ENCODE assay signal across 26 cellular contexts in genomic region chr17:40031706-40032105, GRCh38. TPM values are rescaled to one million over a fixed set of nuclear protein-coding genes. Genes with fewer than 3 reads are reported as not detected.
A peak's percentile ranks its signal among the peaks of the same experiment; 100 is the strongest.
DNase-seq lines count a peak whose midpoint lies in the region; ATAC-seq, FAIRE-seq and TF ChIP-seq lines count a peak whose summit lies in the region.
"Had no signal": no experiment of that assay in that cellular context is flagged by ENCODE, and none has a peak within 500 bp of the region (broad histone marks: within the 10 kb centered on the region; RNA-seq: fewer than 3 reads in every experiment).

No MANE protein-coding gene starts in this region.

- H3K27ac ChIP-seq in BLaER1 treated with 17β-estradiol and CSF1 and Interleukin-3, amounts not matched to agents 10 nM and 100 nM = no peak overlapping the region
- peak overlapping the region; percentile 70 to 77 (median 75) for H3K27ac ChIP-seq in esophagus muscularis mucosa (replicated peaks in 1 of 4)
- peak overlapping the region; percentile 87 for H3K27ac ChIP-seq in psoas muscle
- H3K27ac ChIP-seq: esophagus squamous epithelium, thoracic aorta had no signal

- peaks cover 5 to 23% (median 11%) of the 10 kb centered on the region in 10 experiments; a peak in 18 of 20 replicates for H3K4me1 ChIP-seq in BLaER1 treated with 17β-estradiol and CSF1 and Interleukin-3, amounts not matched to agents 10 nM and 100 nM
- peaks cover 20 to 60% (median 48%) of the 10 kb centered on the region in 4 donors for H3K4me1 ChIP-seq in esophagus muscularis mucosa
- peaks cover 29% of the 10 kb centered on the region for H3K4me1 ChIP-seq in psoas muscle
- H3K4me1 ChIP-seq: HAP-1 had no signal

- peak overlapping the region in 7 of 11 experiments; percentile 27 to 51 (median 30); a peak in 8 of 22 replicates for H3K9ac ChIP-seq in BLaER1 treated with 17β-estradiol and CSF1 and Interleukin-3, amounts not matched to agents 10 nM and 100 nM

- peak; percentile 71 for FAIRE-seq in HTR-8/SVneo (lab: Jason Lieb, UNC)
- FAIRE-seq: frontal cortex, kidney had no signal

- no peak overlapping the region for H3K27ac Mint-ChIP-seq in T-helper 2 cell treated with Interferon-gamma antibody and Interleukin-4, amounts not matched to agents 5 μg/mL and 100 μg/mL, for 36 hours
- H3K27ac Mint-ChIP-seq: activated B cell treated with CpG ODN at 0.5 μM for 24 hours; activated T-helper 2 cell treated with anti-CD3 and anti-CD28 coated beads, Interferon-gamma antibody, Interleukin-2, Interleukin-4, amounts not matched to agents 10 μg/mL and 5 μg/mL and 100 μg/mL, durations not matched to agents 14 hours and 24 hours and 36 hours; CD4-positive, alpha-beta T cell had no signal

- TF ChIP-seq EP300 in esophagus muscularis mucosa (IDR thresholded peaks at IDR 0.05) = no peak

- no peaks in the 10 kb centered on the region for H3K27me3 Mint-ChIP-seq in T-helper 2 cell treated with Interferon-gamma antibody and Interleukin-4, amounts not matched to agents 5 μg/mL and 100 μg/mL, for 36 hours (ENCODE audit: low read depth)
- H3K27me3 Mint-ChIP-seq: activated B cell treated with CpG ODN at 0.5 μM for 24 hours; CD4-positive, alpha-beta T cell had no signal

- no peak overlapping the region for H3K4me3 Mint-ChIP-seq in T-helper 2 cell treated with Interferon-gamma antibody and Interleukin-4, amounts not matched to agents 5 μg/mL and 100 μg/mL, for 36 hours
- H3K4me3 Mint-ChIP-seq: activated B cell treated with CpG ODN at 0.5 μM for 24 hours; CD4-positive, alpha-beta T cell had no signal

- H3K9me3 ChIP-seq in BLaER1 treated with 17β-estradiol and CSF1 and Interleukin-3, amounts not matched to agents 10 nM and 100 nM (replicated peaks in 1 of 11) = no peaks in the 10 kb centered on the region
- H3K9me3 ChIP-seq in esophagus muscularis mucosa = no peaks in the 10 kb centered on the region
- no peaks in the 10 kb centered on the region for H3K9me3 ChIP-seq in psoas muscle
- H3K9me3 ChIP-seq: esophagus squamous epithelium, HAP-1, thoracic aorta had no signal

- H3K36me3 ChIP-seq in BLaER1 treated with 17β-estradiol and CSF1 and Interleukin-3, amounts not matched to agents 10 nM and 100 nM = peaks cover 92 to 99% (median 97%) of the 10 kb centered on the region in 11 experiments
- peaks cover 44 to 94% (median 82%) of the 10 kb centered on the region in 4 donors for H3K36me3 ChIP-seq in esophagus muscularis mucosa
- peaks cover 7 to 89% of the 10 kb centered on the region in 2 donors for H3K36me3 ChIP-seq in psoas muscle (ENCODE audit: insufficient read depth in 1 of 2, low read depth in 1 of 2)

- no peaks in the 10 kb centered on the region for H3K9me3 Mint-ChIP-seq in T-helper 2 cell treated with Interferon-gamma antibody and Interleukin-4, amounts not matched to agents 5 μg/mL and 100 μg/mL, for 36 hours
- H3K9me3 Mint-ChIP-seq: activated B cell treated with CpG ODN at 0.5 μM for 24 hours; activated T-helper 2 cell treated with anti-CD3 and anti-CD28 coated beads, Interferon-gamma antibody, Interleukin-2, Interleukin-4, amounts not matched to agents 10 μg/mL and 5 μg/mL and 100 μg/mL, durations not matched to agents 14 hours and 24 hours and 36 hours; CD4-positive, alpha-beta T cell had no signal

- DNase-seq in HTR-8/SVneo (ENCODE audit: insufficient read length, low spot score) (no peak), esophagus muscularis mucosa (ENCODE audit: extremely low spot score) (no peak), psoas muscle (no peak), islet precursor cell (no peak)
- no peak for DNase-seq in T-helper 2 cell treated with Interferon-gamma antibody and Interleukin-4, amounts not matched to agents 5 μg/mL and 100 μg/mL, for 36 hours (ENCODE audit: low spot score)
- DNase-seq: activated B cell treated with CpG ODN at 0.5 μM for 24 hours; activated CD4-positive, alpha-beta T cell treated with anti-CD3 and anti-CD28 coated beads, Interleukin-2, amount 50 U/mL, for 4 hours; CD4-positive, alpha-beta T cell; effector memory CD4-positive, alpha-beta T cell; esophagus squamous epithelium; kidney; NCI-H2029 treated with DMSO at 0.1 percent for 48 hours; NCI-H345; NCI-H82; stimulated activated CD4-positive, alpha-beta T cell treated with anti-CD3 and anti-CD28 coated beads, Interleukin-12 subunit alpha, Interleukin-12 subunit beta, amount 100 ng/mL, for 4 hours; stimulated activated CD4-positive, alpha-beta T cell treated with anti-CD3 and anti-CD28 coated beads, Interleukin-4, amount 100 ng/mL, for 24 hours; stimulated activated naive CD4-positive, alpha-beta T cell; SW 1271 had no signal

- H3K27me3 ChIP-seq in BLaER1 treated with 17β-estradiol and CSF1 and Interleukin-3, amounts not matched to agents 10 nM and 100 nM = no peaks in the 10 kb centered on the region
- H3K27me3 ChIP-seq in esophagus muscularis mucosa = no peaks in the 10 kb centered on the region
- no peaks in the 10 kb centered on the region for H3K27me3 ChIP-seq in psoas muscle (ENCODE audit: insufficient read depth in 3 of 3, low read length in 2 of 3)
- H3K27me3 ChIP-seq: esophagus squamous epithelium had no signal

- ATAC-seq in psoas muscle (peak in 2 of 4 donors; percentile 35 to 36), SK-N-SH treated with all-trans-retinoic acid at 6 μM for 48 hours (no peak)

- TF ChIP-seq CTCF in esophagus muscularis mucosa (IDR thresholded peaks at IDR 0.05) (no peak), psoas muscle (IDR thresholded peaks at IDR 0.05) (no peak)

- peak overlapping the region in 4 of 11 experiments; percentile 13 to 32 (median 15); a peak in 4 of 22 replicates for H3K4me2 ChIP-seq in BLaER1 treated with 17β-estradiol and CSF1 and Interleukin-3, amounts not matched to agents 10 nM and 100 nM

- no peak for TF ChIP-seq POLR2A in esophagus muscularis mucosa (IDR thresholded peaks at IDR 0.05; ENCODE audit: low read depth)

- H3K36me3 Mint-ChIP-seq in T-helper 2 cell treated with Interferon-gamma antibody and Interleukin-4, amounts not matched to agents 5 μg/mL and 100 μg/mL, for 36 hours (ENCODE audit: low read depth) = peaks cover 35% of the 10 kb centered on the region

- intact Hi-C loops in esophagus muscularis mucosa (cut with DNase I) = no loop called here
- intact Hi-C loops in psoas muscle (cut with DNase I) = no loop called here

- H3K4me3 ChIP-seq in BLaER1 treated with 17β-estradiol and CSF1 and Interleukin-3, amounts not matched to agents 10 nM and 100 nM = no peak overlapping the region
- H3K4me3 ChIP-seq in esophagus muscularis mucosa = no peak overlapping the region
- H3K4me3 ChIP-seq in psoas muscle = peak overlapping the region; percentile 46
- H3K4me3 ChIP-seq: esophagus squamous epithelium, HAP-1, thoracic aorta had no signal

- 81% methylated on average over 7 of the region's 11 CpGs for WGBS in esophagus muscularis mucosa
- WGBS in psoas muscle, 3 donors = 56 to 81% (median 71%) methylated on average over 11 of the region's 11 CpGs

- H4K20me1 ChIP-seq in BLaER1 treated with 17β-estradiol and CSF1 and Interleukin-3, amounts not matched to agents 10 nM and 100 nM = peaks cover 0 to 17% (median 0%) of the 10 kb centered on the region in 11 experiments; a peak in 6 of 22 replicates

- peaks cover 4% of the 10 kb centered on the region for H3K4me1 Mint-ChIP-seq in T-helper 2 cell treated with Interferon-gamma antibody and Interleukin-4, amounts not matched to agents 5 μg/mL and 100 μg/mL, for 36 hours (ENCODE audit: low read depth)
- H3K4me1 Mint-ChIP-seq: activated B cell treated with CpG ODN at 0.5 μM for 24 hours had no signal

TF ChIP-seq in SK-N-SH treated with all-trans-retinoic acid at 6 μM for 48 hours, 23 proteins besides CTCF, POLR2A, EP300 and RAD21 (continues in another document):
- TF ChIP-seq, protein P1, sequence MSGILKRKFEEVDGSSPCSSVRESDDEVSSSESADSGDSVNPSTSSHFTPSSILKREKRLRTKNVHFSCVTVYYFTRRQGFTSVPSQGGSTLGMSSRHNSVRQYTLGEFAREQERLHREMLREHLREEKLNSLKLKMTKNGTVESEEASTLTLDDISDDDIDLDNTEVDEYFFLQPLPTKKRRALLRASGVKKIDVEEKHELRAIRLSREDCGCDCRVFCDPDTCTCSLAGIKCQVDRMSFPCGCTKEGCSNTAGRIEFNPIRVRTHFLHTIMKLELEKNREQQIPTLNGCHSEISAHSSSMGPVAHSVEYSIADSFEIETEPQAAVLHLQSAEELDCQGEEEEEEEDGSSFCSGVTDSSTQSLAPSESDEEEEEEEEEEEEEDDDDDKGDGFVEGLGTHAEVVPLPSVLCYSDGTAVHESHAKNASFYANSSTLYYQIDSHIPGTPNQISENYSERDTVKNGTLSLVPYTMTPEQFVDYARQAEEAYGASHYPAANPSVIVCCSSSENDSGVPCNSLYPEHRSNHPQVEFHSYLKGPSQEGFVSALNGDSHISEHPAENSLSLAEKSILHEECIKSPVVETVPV (CRISPR knock-in tag; IDR thresholded peaks at IDR 0.05) = no peak
- TF ChIP-seq CREB5 (CRISPR knock-in tag; IDR thresholded peaks at IDR 0.05; ENCODE audit: low read depth) = no peak

RNA-seq across cellular contexts. Expression of gene CSF3, which starts 16.5 kb away (rescaled TPM):
- total RNA-seq in esophagus muscularis mucosa (10 to 100 TPM in 1 of 4 donors, under 1 TPM in 3; 0.32 to 19.4 (median 0.58) TPM), psoas muscle (10 to 100 TPM in 2 of 4 donors, under 1 TPM in 2; 0.30 to 39.8 (median 19.4) TPM)
- polyA plus RNA-seq in psoas muscle = 10 to 100 TPM in 1 of 3 donors, 1 to 10 TPM in 2; 3.4 to 46.2 (median 3.9) TPM
- total RNA-seq: activated B cell treated with CpG ODN at 0.5 μM for 24 hours; activated T-helper 2 cell treated with anti-CD3 and anti-CD28 coated beads, Interferon-gamma antibody, Interleukin-2, Interleukin-4, amounts not matched to agents 10 μg/mL and 5 μg/mL and 100 μg/mL, durations not matched to agents 14 hours and 24 hours and 36 hours; CD4-positive, alpha-beta T cell; frontal cortex; kidney; lung microvascular endothelial cell; M059J had no signal

RNA-seq across cellular contexts. Expression of gene MED24, which starts 22.5 kb away (rescaled TPM):
- total RNA-seq in esophagus muscularis mucosa (10 to 100 TPM; 33.6 to 43.6 (median 37.4) TPM), psoas muscle (100 to 1,000 TPM in 2 of 4 donors, 10 to 100 TPM in 2; 56.3 to 120 (median 87.9) TPM)
- polyA plus RNA-seq in psoas muscle = 100 to 1,000 TPM in 1 of 3 donors, 10 to 100 TPM in 2; 51.1 to 115 (median 55.9) TPM

RNA-seq across cellular contexts. Expression of gene THRA, which starts 31.1 kb away (rescaled TPM):
- total RNA-seq in esophagus muscularis mucosa = 100 to 1,000 TPM in 2 of 4 donors, 10 to 100 TPM in 2; 69.7 to 112 (median 85.2) TPM
- 10 to 100 TPM; 39.5 to 55.1 (median 42.9) TPM for total RNA-seq in psoas muscle
- polyA plus RNA-seq in psoas muscle = 10 to 100 TPM in 2 of 3 donors, 1 to 10 TPM in 1; 9.5 to 60.0 (median 29.0) TPM

RNA-seq across cellular contexts. Expression of gene PSMD3, which starts 51.1 kb away (rescaled TPM):
- total RNA-seq in esophagus muscularis mucosa (100 to 1,000 TPM in 1 of 4 donors, 10 to 100 TPM in 3; 58.1 to 117 (median 84.0) TPM), psoas muscle (100 to 1,000 TPM; 137 to 253 (median 220) TPM)
- 100 to 1,000 TPM; 168 to 392 (median 234) TPM for polyA plus RNA-seq in psoas muscle

Comparison
In these comparisons a context has a peak if more than half of its experiments do, and no peak if none do; other contexts are left out.
1. H3K27ac ChIP-seq: peak in esophagus muscularis mucosa (4 of 4) and psoas muscle (single experiment); none in BLaER1 treated with 17β-estradiol and CSF1 and Interleukin-3, amounts not matched to agents 10 nM and 100 nM (0 of 11).